ENCODE assay signal across 8 cellular contexts in the genomic region with DNA sequence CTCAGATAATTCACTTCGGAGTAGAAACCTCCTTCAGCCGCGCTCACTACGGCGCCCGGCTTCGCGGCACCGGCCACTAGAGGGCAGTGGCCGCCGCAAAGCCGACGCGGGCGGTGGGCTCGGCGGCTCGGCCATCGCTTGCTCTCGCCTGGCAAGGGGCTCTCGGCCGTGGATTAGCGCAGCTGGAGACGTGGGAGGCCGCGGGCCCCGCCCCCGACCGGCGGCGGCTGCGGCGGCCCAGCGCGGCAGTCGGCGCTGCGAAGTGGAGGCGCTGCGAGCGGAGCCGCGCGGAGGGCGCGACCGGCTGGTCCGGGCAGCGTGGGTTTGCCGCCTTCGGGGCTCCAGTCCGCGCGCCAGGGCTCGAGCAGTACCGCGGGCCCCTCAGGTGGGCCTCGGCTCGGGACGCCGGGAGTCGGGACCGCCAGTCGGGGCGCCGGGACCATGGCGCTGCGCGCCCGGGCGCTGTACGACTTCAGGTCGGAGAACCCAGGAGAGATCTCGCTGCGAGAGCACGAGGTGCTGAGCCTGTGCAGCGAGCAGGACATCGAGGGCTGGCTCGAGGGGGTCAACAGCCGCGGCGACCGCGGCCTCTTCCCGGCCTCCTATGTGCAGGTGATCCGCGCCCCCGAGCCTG. TPM values are rescaled to one million over a fixed set of nuclear protein-coding genes. Genes with fewer than 3 reads are reported as not detected.
A peak's percentile ranks its signal among the peaks of the same experiment; 100 is the strongest.
DNase-seq lines count a peak whose midpoint lies in the region; ATAC-seq, FAIRE-seq and TF ChIP-seq lines count a peak whose summit lies in the region.

A gene with protein sequence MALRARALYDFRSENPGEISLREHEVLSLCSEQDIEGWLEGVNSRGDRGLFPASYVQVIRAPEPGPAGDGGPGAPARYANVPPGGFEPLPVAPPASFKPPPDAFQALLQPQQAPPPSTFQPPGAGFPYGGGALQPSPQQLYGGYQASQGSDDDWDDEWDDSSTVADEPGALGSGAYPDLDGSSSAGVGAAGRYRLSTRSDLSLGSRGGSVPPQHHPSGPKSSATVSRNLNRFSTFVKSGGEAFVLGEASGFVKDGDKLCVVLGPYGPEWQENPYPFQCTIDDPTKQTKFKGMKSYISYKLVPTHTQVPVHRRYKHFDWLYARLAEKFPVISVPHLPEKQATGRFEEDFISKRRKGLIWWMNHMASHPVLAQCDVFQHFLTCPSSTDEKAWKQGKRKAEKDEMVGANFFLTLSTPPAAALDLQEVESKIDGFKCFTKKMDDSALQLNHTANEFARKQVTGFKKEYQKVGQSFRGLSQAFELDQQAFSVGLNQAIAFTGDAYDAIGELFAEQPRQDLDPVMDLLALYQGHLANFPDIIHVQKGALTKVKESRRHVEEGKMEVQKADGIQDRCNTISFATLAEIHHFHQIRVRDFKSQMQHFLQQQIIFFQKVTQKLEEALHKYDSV (plus strand): TSS at position 248 of the 634 bp plus-strand sequence. CDS start 194 bp downstream, at position 442.

- peak; percentile 96 for TF ChIP-seq CTCF in left ventricle myocardium inferior (IDR thresholded peaks at IDR 0.05; ENCODE audit: borderline replicate concordance)
- peak; percentile 99 for TF ChIP-seq CTCF in psoas muscle (IDR thresholded peaks at IDR 0.05)

- H3K27ac ChIP-seq in left ventricle myocardium inferior (replicated peaks), result peak within 1 kb of the TSS; percentile 99
- peak within 1 kb of the TSS; percentile 95 for H3K27ac ChIP-seq in psoas muscle
- H3K27ac ChIP-seq in urinary bladder (ENCODE audit: low read depth), result peak within 1 kb of the TSS; percentile 91

- H3K36me3 ChIP-seq in left ventricle myocardium inferior (peaks cover 9% of the 10 kb centered on the region), psoas muscle (ENCODE audit: insufficient read depth in 1 of 2, low read depth in 1 of 2) (no peaks in the 10 kb centered on the region), urinary bladder (ENCODE audit: insufficient read depth) (no peaks in the 10 kb centered on the region)

- intact Hi-C loops in T-helper 1 cell treated with Interleukin-12 subunit alpha and Interleukin-12 subunit beta and Interleukin-4 antibody, amounts not matched to agents 30 ng/mL and 1 ng/mL, for 36 hours (cut with micrococcal nuclease), result loop anchor here (1.0 to 5.0 kb wide), 16 partner anchors 93 to 787 kb away; a partner anchor contains a TSS
- intact Hi-C loops in left ventricle myocardium inferior (cut with micrococcal nuclease) (loop anchor here (1.0 kb wide), 1 partner anchor 328 kb away; no protein-coding TSS in a partner anchor), psoas muscle (cut with DNase I) (loop anchor here (1.0 to 10.0 kb wide), 5 partner anchors 240 to 627 kb away; no protein-coding TSS in a partner anchor)

- TF ChIP-seq POLR2A in GM12892 (IDR thresholded peaks at IDR 0.05; ENCODE audit: low read depth, low read length), result peak; percentile 35; the same call in 1 of the 2 replicates

- DNase-seq in GM12892 (ENCODE audit: insufficient read length), result peak; percentile 90
- peak; percentile 29 for DNase-seq in NCI-H1417 treated with DMSO at 0.1 percent for 48 hours (lab: John Stamatoyannopoulos, UW)
- peak; percentile 86 for DNase-seq in amniotic epithelial cell (ENCODE audit: low read depth)
- DNase-seq in left ventricle myocardium inferior, result peak; percentile 92
- DNase-seq in psoas muscle, result peak; percentile 93 to 97

- WGBS in psoas muscle, 3 donors, result 0% methylated on average over 70 to 88 of the region's 88 CpGs
- under 1% methylated on average over 88 of the region's 88 CpGs for WGBS in urinary bladder

- H3K9me3 ChIP-seq in left ventricle myocardium inferior (replicated peaks) (no peaks in the 10 kb centered on the region), psoas muscle (no peaks in the 10 kb centered on the region)

- H3K4me3 ChIP-seq in left ventricle myocardium inferior (peak within 1 kb of the TSS; percentile 100), psoas muscle (peak within 1 kb of the TSS; percentile 99), urinary bladder (ENCODE audit: low read depth, low read length) (peak within 1 kb of the TSS; percentile 100)

- no peaks in the 10 kb centered on the region for H3K27me3 ChIP-seq in left ventricle myocardium inferior (ENCODE audit: low read depth)
- no peaks in the 10 kb centered on the region for H3K27me3 ChIP-seq in psoas muscle (ENCODE audit: insufficient read depth in 3 of 3, low read length in 2 of 3)

- peaks cover 56% of the 10 kb centered on the region for H3K4me1 ChIP-seq in left ventricle myocardium inferior
- H3K4me1 ChIP-seq in psoas muscle, result peaks cover 28% of the 10 kb centered on the region
- no peaks in the 10 kb centered on the region for H3K4me1 ChIP-seq in urinary bladder (ENCODE audit: insufficient read depth)

- peak; percentile 97 for ATAC-seq in HG02798 (IDR thresholded peaks at IDR 0.05; ENCODE audit: poor library complexity, unreplicated experiment)
- ATAC-seq in psoas muscle, result peak; percentile 94 to 97 (median 96)

- peak; percentile 72 for FAIRE-seq in GM12892 (lab: Jason Lieb, UNC)

RNA-seq across cellular contexts. Expression of the gene that starts here (rescaled TPM):
- polyA plus RNA-seq in GM12892 (2012; ENCODE audit: missing spikeins), result 0.59 TPM
- 41.4 and 42.9 TPM in 2 replicates for total RNA-seq in T-helper 1 cell treated with Interleukin-12 subunit alpha and Interleukin-12 subunit beta and Interleukin-4 antibody, amounts not matched to agents 30 ng/mL and 1 ng/mL, for 36 hours
- 28.7 TPM for total RNA-seq in left ventricle myocardium inferior
- total RNA-seq in psoas muscle, result 10 to 100 TPM in 3 of 4 donors, 1 to 10 TPM in 1; 9.1 to 13.0 (median 10.7) TPM
- polyA plus RNA-seq in psoas muscle, result 1 to 10 TPM; 3.9 to 6.9 (median 4.5) TPM
- total RNA-seq in urinary bladder, result 43.6 TPM
- 17.2 TPM for polyA plus RNA-seq in urinary bladder

Comparison
In these comparisons a context has a peak if more than half of its experiments do, and no peak if none do; other contexts are left out.
1. Peak in every context shown above with its lines: DNase-seq, ATAC-seq, H3K4me3 ChIP-seq and H3K27ac ChIP-seq.
2. DNase-seq: peak in every context shown above with its lines; median percentile 95 in psoas muscle; 92 in left ventricle myocardium inferior; 90 in GM12892; 86 in amniotic epithelial cell; 29 in NCI-H1417 treated with DMSO at 0.1 percent for 48 hours.